In the genomic region with DNA sequence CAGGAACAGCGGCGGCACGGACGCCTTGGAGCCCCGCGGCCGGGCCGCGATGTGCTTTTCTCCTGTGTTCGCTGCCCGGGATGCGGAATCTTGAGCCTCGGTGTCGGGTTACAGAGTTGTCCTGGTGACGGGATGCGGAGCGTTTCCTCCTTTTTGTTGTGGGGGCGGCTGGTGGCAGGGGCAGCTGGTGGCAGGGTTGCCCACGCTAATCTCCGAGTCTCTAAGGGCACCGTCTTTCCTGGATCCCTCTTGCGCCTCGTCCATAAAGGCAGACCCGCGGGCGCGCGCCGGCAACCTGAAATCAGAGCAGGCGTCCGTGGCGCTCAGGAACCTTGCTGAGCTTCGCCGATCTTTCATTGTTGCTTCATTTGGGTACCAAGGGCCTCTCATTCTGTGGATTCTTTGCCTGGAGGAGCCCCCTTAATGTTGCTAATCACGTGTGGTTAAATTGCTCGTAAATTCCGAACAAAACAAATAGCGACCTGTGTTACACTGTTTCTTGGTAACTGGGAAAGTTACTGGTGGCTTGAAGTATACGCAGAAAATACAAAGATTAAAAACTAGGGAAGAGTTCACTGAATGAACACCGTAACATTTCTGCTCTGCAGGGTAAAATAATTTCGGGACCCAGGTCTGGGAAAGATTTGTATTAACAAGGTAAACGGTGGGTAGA, we compare ENCODE assay signal across 8 cellular contexts. TPM values are rescaled to one million over a fixed set of nuclear protein-coding genes. Genes with fewer than 3 reads are reported as not detected.
DNase-seq lines count a peak whose midpoint lies in the region; ATAC-seq and TF ChIP-seq lines count a peak whose summit lies in the region.

No MANE protein-coding gene starts in this region.

- H3K36me3 ChIP-seq in BE2C (peaks cover 13% of the 10 kb centered on the region), MM.1S (replicated peaks; ENCODE audit: insufficient read depth, low read length) (no peaks in the 10 kb centered on the region), body of pancreas (replicated peaks in 1 of 2; ENCODE audit: insufficient read depth in 1 of 2, low read depth in 2 of 2) (no peaks in the 10 kb centered on the region)

- no peaks in the 10 kb centered on the region for H3K79me2 ChIP-seq in MM.1S (ENCODE audit: low read length)

- DNase-seq in BE2C = peak; percentile 68
- DNase-seq in MM.1S = peak; percentile 27
- peak; percentile 85 for DNase-seq in SW480 (ENCODE audit: low spot score)
- peak; percentile 34 to 67 (median 56) for DNase-seq in body of pancreas
- peak in 47 of 51 donors; percentile 2 to 90 (median 58) for DNase-seq in hypothalamus (lab: John Stamatoyannopoulos, UW)
- DNase-seq in retinal pigment epithelial cell (ENCODE audit: low read depth) = peak; percentile 31
- no peak for DNase-seq in AML-193 (lab: John Stamatoyannopoulos, UW)

- H3K4me2 ChIP-seq in MM.1S (ENCODE audit: low read depth, low read length) = peak overlapping the region; percentile 86

- TF ChIP-seq CTCF in BE2C (IDR thresholded peaks at IDR 0.05; ENCODE audit: low read depth, low read length) (no peak), MM.1S (IDR thresholded peaks at IDR 0.05; ENCODE audit: low read length) (no peak), body of pancreas (IDR thresholded peaks at IDR 0.05) (no peak), retinal pigment epithelial cell (conservative IDR thresholded peaks at IDR 0.05; ENCODE audit: low read depth, low read length) (no peak)

- peak; percentile 13 for ATAC-seq in GM21423 (IDR thresholded peaks at IDR 0.05; ENCODE audit: unreplicated experiment)
- peak; percentile 42 for ATAC-seq in body of pancreas

- peak overlapping the region; percentile 80 for H2AFZ ChIP-seq in MM.1S (ENCODE audit: low read length)

- TF ChIP-seq POLR2A in body of pancreas (IDR thresholded peaks at IDR 0.05) = no peak

- H3K9me3 ChIP-seq in BE2C = no peaks in the 10 kb centered on the region
- H3K9me3 ChIP-seq in MM.1S (replicated peaks; ENCODE audit: insufficient read depth, low read length) = no peaks in the 10 kb centered on the region
- no peaks in the 10 kb centered on the region for H3K9me3 ChIP-seq in body of pancreas

- H4K20me1 ChIP-seq in MM.1S (ENCODE audit: insufficient read depth, low read length) = no peaks in the 10 kb centered on the region

- intact Hi-C loops in body of pancreas (cut with DNase I) = loop anchor here (5.0 kb wide), 1 partner anchor 211 kb away; no protein-coding TSS in a partner anchor

- peaks cover 8% of the 10 kb centered on the region; the same call in 1 of the 2 replicates for H3F3A ChIP-seq in MM.1S (ENCODE audit: insufficient read depth, low read length)

- H3K9me2 ChIP-seq in MM.1S (replicated peaks; ENCODE audit: insufficient read depth, low read length) = no peaks in the 10 kb centered on the region

- peak overlapping the region; percentile 37; the same call in 1 of the 2 replicates for H3K9ac ChIP-seq in MM.1S (ENCODE audit: low read length)

- peak overlapping the region; percentile 71 for H3K4me3 ChIP-seq in BE2C (ENCODE audit: low read depth, low read length)
- peak overlapping the region; percentile 76 for H3K4me3 ChIP-seq in MM.1S (ENCODE audit: low read length)
- H3K4me3 ChIP-seq in body of pancreas = peak overlapping the region; percentile 45 to 78
- H3K4me3 ChIP-seq in retinal pigment epithelial cell (ENCODE audit: low read length) = peak overlapping the region; percentile 84

- H3K27ac ChIP-seq in MM.1S (ENCODE audit: low read length) (no peak overlapping the region), body of pancreas (peak overlapping the region; percentile 59 to 85 (median 79))

- no peaks in the 10 kb centered on the region for H3K4me1 ChIP-seq in BE2C
- H3K4me1 ChIP-seq in MM.1S (ENCODE audit: low read length) = no peaks in the 10 kb centered on the region
- peaks cover 28% of the 10 kb centered on the region for H3K4me1 ChIP-seq in body of pancreas

- WGBS in body of pancreas, 2 donors = 1% methylated on average over 17 to 42 of the region's 42 CpGs

- no peaks in the 10 kb centered on the region for H3K27me3 ChIP-seq in BE2C
- peaks cover 12% of the 10 kb centered on the region for H3K27me3 ChIP-seq in MM.1S (replicated peaks; ENCODE audit: insufficient read depth, low read length)
- H3K27me3 ChIP-seq in body of pancreas = no peaks in the 10 kb centered on the region

RNA-seq across cellular contexts. Expression of a gene that starts 0.8 kb away (rescaled TPM):
- 84.8 TPM for polyA plus RNA-seq in BE2C (2012; ENCODE audit: insufficient read depth, insufficient read length, low read depth)
- 10 to 100 TPM; 17.1 to 39.7 TPM for total RNA-seq in body of pancreas

Comparison
In these comparisons a context has a peak if more than half of its experiments do, and no peak if none do; other contexts are left out.
1. DNase-seq: peak in BE2C (single experiment), MM.1S (single experiment), SW480 (single experiment), body of pancreas (4 of 4), hypothalamus (47 of 51) and retinal pigment epithelial cell (single experiment); none in AML-193 (0 of 2).
2. Peak in every context shown above with its lines, with median percentiles within 50 percentile points of each other: H3K4me3 ChIP-seq.